1 cellular context compared by ENCODE assay signal in the genomic region with DNA sequence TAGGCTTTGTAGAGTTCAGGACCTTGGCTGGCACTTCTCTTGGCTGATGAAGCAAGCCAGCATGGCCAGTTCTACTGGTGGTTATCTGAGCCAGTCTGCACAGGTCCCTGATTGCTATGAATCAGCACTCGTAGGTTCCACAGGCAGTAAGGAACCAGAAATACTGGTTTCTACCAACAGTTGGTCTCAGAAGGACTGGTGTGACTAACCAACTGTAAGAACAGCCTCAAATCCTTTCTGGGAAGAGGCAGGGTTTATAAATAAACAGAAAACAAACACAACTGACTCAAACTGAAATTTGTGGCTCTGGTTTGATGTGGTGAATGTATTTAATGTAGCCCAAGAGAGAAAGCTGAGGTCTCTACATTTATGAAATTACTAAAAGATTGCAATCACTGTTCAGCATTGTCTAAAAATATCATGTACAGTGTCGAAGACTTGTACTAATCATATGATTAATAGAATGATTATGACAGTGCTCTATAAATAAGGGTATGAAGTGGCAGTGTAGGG.
A peak's percentile ranks its signal among the peaks of the same experiment; 100 is the strongest.
TF ChIP-seq lines count a peak whose summit lies in the region.

No MANE protein-coding gene starts in this region.

TF ChIP-seq in H1, 55 proteins besides CTCF, POLR2A, EP300 and RAD21 (continued from another document):
- TF ChIP-seq ATF2 (IDR thresholded peaks at IDR 0.05; ENCODE audit: low read length) = no peak
- no peak for TF ChIP-seq SIN3A (conservative IDR thresholded peaks at IDR 0.05 in 1 of 2, IDR thresholded peaks at IDR 0.05 in 1 of 2; ENCODE audit: low read depth in 1 of 2, low read length in 2 of 2)
- no peak for TF ChIP-seq CTBP2 (IDR thresholded peaks at IDR 0.05; ENCODE audit: borderline replicate concordance, insufficient read depth, insufficient read length, low read length)
- TF ChIP-seq RBBP5 (IDR thresholded peaks at IDR 0.05; ENCODE audit: borderline replicate concordance, low read depth, low read length) = 0 out of 2 replicates have a peak, but pooled peaks have one; percentile 80
